ENCODE assay signal across 9 cellular contexts in the genomic region with DNA sequence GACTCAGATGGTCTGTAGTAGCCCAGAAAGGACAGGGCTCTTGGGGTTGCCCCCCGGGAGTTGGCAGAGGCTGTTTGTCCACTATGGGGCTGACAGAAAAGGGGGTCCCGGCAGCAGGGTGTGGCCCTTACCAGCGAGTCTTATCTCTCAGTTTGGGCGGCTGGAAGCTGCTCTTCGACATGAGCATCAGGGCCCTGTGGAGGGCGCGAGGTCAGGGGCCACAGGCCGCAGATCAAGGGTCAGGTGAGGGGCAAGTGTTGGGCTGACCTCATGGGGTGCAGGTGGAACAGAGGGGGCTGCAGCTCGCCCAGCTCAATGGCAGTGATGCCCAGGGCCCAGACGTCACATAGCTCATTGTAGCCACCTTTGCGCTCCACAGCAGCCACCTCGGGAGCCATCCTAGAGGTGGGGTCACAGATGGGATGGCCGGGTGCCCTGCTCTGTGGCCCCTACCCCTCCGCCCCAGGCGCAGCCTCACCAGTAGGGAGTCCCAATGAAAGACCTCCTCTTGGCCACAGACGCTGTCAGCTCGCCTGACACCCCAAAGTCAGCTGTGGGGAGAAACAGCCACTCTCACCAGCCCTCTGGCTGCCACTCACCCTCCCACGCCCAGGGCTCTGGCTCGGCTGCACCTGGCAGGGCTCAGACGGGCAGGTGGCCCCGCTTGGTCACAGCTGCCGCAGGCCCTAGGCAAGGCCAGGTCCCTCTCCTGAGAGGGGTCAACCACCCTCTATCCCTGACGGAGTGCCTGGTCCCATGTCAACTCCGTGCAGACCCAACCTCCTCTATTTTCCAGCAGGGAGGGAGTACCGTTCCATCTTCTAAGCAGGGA. TPM values are rescaled to one million over a fixed set of nuclear protein-coding genes. Genes with fewer than 3 reads are reported as not detected.
DNase-seq lines count a peak whose midpoint lies in the region; ATAC-seq and TF ChIP-seq lines count a peak whose summit lies in the region.
"Had no signal": no experiment of that assay in that cellular context is flagged by ENCODE, and none has a peak within 500 bp of the region (broad histone marks: within the 10 kb centered on the region; RNA-seq: fewer than 3 reads in every experiment).

No MANE protein-coding gene starts in this region.

- peak overlapping the region; percentile 87; the same call in 1 of the 2 replicates for H3K4me3 ChIP-seq in Karpas-422 (ENCODE audit: low read length)

- no peaks in the 10 kb centered on the region for H3K27me3 Mint-ChIP-seq in T-helper 2 cell treated with Interferon-gamma antibody and Interleukin-4, amounts not matched to agents 5 μg/mL and 100 μg/mL, for 36 hours (ENCODE audit: low read depth)

- H3K9me2 ChIP-seq in Karpas-422 (replicated peaks; ENCODE audit: insufficient read depth, low read length), result no peaks in the 10 kb centered on the region

- H3K4me3 Mint-ChIP-seq in T-helper 2 cell treated with Interferon-gamma antibody and Interleukin-4, amounts not matched to agents 5 μg/mL and 100 μg/mL, for 36 hours, result peak overlapping the region; percentile 83
- H3K4me3 Mint-ChIP-seq in stimulated activated effector memory CD8-positive, alpha-beta T cell treated with anti-CD3 and anti-CD28 coated beads, Interleukin-12 subunit alpha, Interleukin-12 subunit beta, amount 100 ng/mL, for 72 hours, result peak overlapping the region; percentile 85

- H3K79me2 ChIP-seq in Karpas-422 (ENCODE audit: low read length), result peaks cover 6% of the 10 kb centered on the region

- H3K4me2 ChIP-seq in Karpas-422 (ENCODE audit: low read depth, low read length, poor library complexity, severe bottlenecking), result peak overlapping the region; percentile 88

- no peak overlapping the region for H2AFZ ChIP-seq in Karpas-422 (ENCODE audit: low read length)

- H4K20me1 ChIP-seq in Karpas-422 (ENCODE audit: insufficient read depth, low read depth, low read length), result no peaks in the 10 kb centered on the region

- peaks cover 12% of the 10 kb centered on the region for H3K4me1 Mint-ChIP-seq in T-helper 2 cell treated with Interferon-gamma antibody and Interleukin-4, amounts not matched to agents 5 μg/mL and 100 μg/mL, for 36 hours (ENCODE audit: low read depth)
- H3K4me1 Mint-ChIP-seq in stimulated activated effector memory CD8-positive, alpha-beta T cell treated with anti-CD3 and anti-CD28 coated beads, Interleukin-12 subunit alpha, Interleukin-12 subunit beta, amount 100 ng/mL, for 72 hours, result peaks cover 28% of the 10 kb centered on the region

- peaks cover 22% of the 10 kb centered on the region for H3K36me3 Mint-ChIP-seq in T-helper 2 cell treated with Interferon-gamma antibody and Interleukin-4, amounts not matched to agents 5 μg/mL and 100 μg/mL, for 36 hours (ENCODE audit: low read depth)
- H3K36me3 Mint-ChIP-seq in stimulated activated effector memory CD8-positive, alpha-beta T cell treated with anti-CD3 and anti-CD28 coated beads, Interleukin-12 subunit alpha, Interleukin-12 subunit beta, amount 100 ng/mL, for 72 hours, result peaks cover 46% of the 10 kb centered on the region

- peak overlapping the region; percentile 82 for H3K9ac ChIP-seq in Karpas-422 (ENCODE audit: low read length)

- ATAC-seq in stimulated activated effector memory CD8-positive, alpha-beta T cell treated with anti-CD3 and anti-CD28 coated beads, Interleukin-12 subunit alpha, Interleukin-12 subunit beta, amount 100 ng/mL, for 72 hours, result no peak
- ATAC-seq: esophagus mucosa had no signal

- H3K27ac ChIP-seq in Karpas-422 (ENCODE audit: low read length), result peak overlapping the region; percentile 85

- no peak for TF ChIP-seq POLR2A in erythroblast (IDR thresholded peaks at IDR 0.05; ENCODE audit: low read length)

- 0 out of 2 replicates have a peak, but pooled peaks cover 7% of the 10 kb centered on the region for H3K36me3 ChIP-seq in Karpas-422 (ENCODE audit: insufficient read depth, low read length)

- no peaks in the 10 kb centered on the region for H3K9me3 ChIP-seq in Karpas-422 (ENCODE audit: low read length)

- no peak for DNase-seq in T-helper 2 cell treated with Interferon-gamma antibody and Interleukin-4, amounts not matched to agents 5 μg/mL and 100 μg/mL, for 36 hours (ENCODE audit: low spot score)
- DNase-seq in T-helper 2 cell (no peak), Karpas-422 (peak; percentile 58), erythroblast (lab: John Stamatoyannopoulos, UW) (peak; percentile 35 to 40), NCI-H2081 (lab: John Stamatoyannopoulos, UW) (no peak), LoVo (ENCODE audit: low spot score) (no peak)
- DNase-seq in stimulated activated effector memory CD8-positive, alpha-beta T cell treated with anti-CD3 and anti-CD28 coated beads, Interleukin-12 subunit alpha, Interleukin-12 subunit beta, amount 100 ng/mL, for 72 hours (ENCODE audit: low spot score in 2 of 2), result peak in 1 of 2 donors; percentile 50
- no peak for DNase-seq in stimulated activated CD4-positive, alpha-beta T cell treated with anti-CD3 and anti-CD28 coated beads, Interleukin-4, amount 100 ng/mL, for 24 hours

- peaks cover 45% of the 10 kb centered on the region for H3K4me1 ChIP-seq in Karpas-422 (ENCODE audit: low read length)

- no peaks in the 10 kb centered on the region for H3K27me3 ChIP-seq in Karpas-422 (ENCODE audit: low read length)

- peak overlapping the region; percentile 63 for H3K27ac Mint-ChIP-seq in T-helper 2 cell treated with Interferon-gamma antibody and Interleukin-4, amounts not matched to agents 5 μg/mL and 100 μg/mL, for 36 hours
- H3K27ac Mint-ChIP-seq in stimulated activated effector memory CD8-positive, alpha-beta T cell treated with anti-CD3 and anti-CD28 coated beads, Interleukin-12 subunit alpha, Interleukin-12 subunit beta, amount 100 ng/mL, for 72 hours, result peak overlapping the region; percentile 81

- H3K9me3 Mint-ChIP-seq in T-helper 2 cell treated with Interferon-gamma antibody and Interleukin-4, amounts not matched to agents 5 μg/mL and 100 μg/mL, for 36 hours, result no peaks in the 10 kb centered on the region
- no peaks in the 10 kb centered on the region for H3K9me3 Mint-ChIP-seq in stimulated activated effector memory CD8-positive, alpha-beta T cell treated with anti-CD3 and anti-CD28 coated beads, Interleukin-12 subunit alpha, Interleukin-12 subunit beta, amount 100 ng/mL, for 72 hours

RNA-seq across cellular contexts. Expression of gene MAP4K2, which starts 2.2 kb away (rescaled TPM):
- total RNA-seq in Karpas-422 (2014; rRNA removed; shearing (Covaris generic); ENCODE audit: low replicate concordance), result 62.0 and 84.2 TPM in 2 replicates

RNA-seq across cellular contexts. Expression of gene MEN1, which starts 9.5 kb away (rescaled TPM):
- total RNA-seq in Karpas-422 (2014; rRNA removed; shearing (Covaris generic); ENCODE audit: low replicate concordance), result 27.6 and 28.3 TPM in 2 replicates

RNA-seq across cellular contexts. Expression of gene SF1, which starts 22.5 kb away (rescaled TPM):
- total RNA-seq in Karpas-422 (2014; rRNA removed; shearing (Covaris generic); ENCODE audit: low replicate concordance), result 156 and 329 TPM in 2 replicates

RNA-seq across cellular contexts. Expression of gene PYGM, which starts 41.1 kb away (rescaled TPM):
- 1.3 TPM in 1 of 2 replicates, not detected in the other for total RNA-seq in Karpas-422 (2014; rRNA removed; shearing (Covaris generic); ENCODE audit: low replicate concordance)

RNA-seq across cellular contexts. Expression of gene CDC42BPG, which starts 43.6 kb away (rescaled TPM):
- 0.15 and 0.22 TPM in 2 replicates for total RNA-seq in Karpas-422 (2014; rRNA removed; shearing (Covaris generic); ENCODE audit: low replicate concordance)

Comparison
In these comparisons a context has a peak if more than half of its experiments do, and no peak if none do; other contexts are left out.
1. DNase-seq: peak in Karpas-422 (single experiment) and erythroblast (2 of 2); none in T-helper 2 cell treated with Interferon-gamma antibody and Interleukin-4, amounts not matched to agents 5 μg/mL and 100 μg/mL, for 36 hours (single experiment), T-helper 2 cell (0 of 5), NCI-H2081 (0 of 2), LoVo (single experiment) and stimulated activated CD4-positive, alpha-beta T cell treated with anti-CD3 and anti-CD28 coated beads, Interleukin-4, amount 100 ng/mL, for 24 hours (single experiment).